Comparison of ENCODE assay signal across 1 cellular context in genomic region chr2:45242161-45242741, GRCh38.
TF ChIP-seq lines count a peak whose summit lies in the region.

No MANE protein-coding gene starts in this region.

TF ChIP-seq in SK-N-SH, 30 proteins besides CTCF, POLR2A, EP300 and RAD21 (continued from another document):
- TF ChIP-seq MAX (IDR thresholded peaks at IDR 0.05; ENCODE audit: low read depth) (peak; percentile 56; the same call in 1 of the 2 replicates), TCF12 (IDR thresholded peaks at IDR 0.05) (0 out of 2 replicates have a peak, but pooled peaks have one; percentile 1), USF2 (IDR thresholded peaks at IDR 0.05; ENCODE audit: borderline replicate concordance, low read depth, low read length) (peak; percentile 44; the same call in 1 of the 2 replicates)
